Comparison of ENCODE assay signal across 1 cellular context in the genomic region with DNA sequence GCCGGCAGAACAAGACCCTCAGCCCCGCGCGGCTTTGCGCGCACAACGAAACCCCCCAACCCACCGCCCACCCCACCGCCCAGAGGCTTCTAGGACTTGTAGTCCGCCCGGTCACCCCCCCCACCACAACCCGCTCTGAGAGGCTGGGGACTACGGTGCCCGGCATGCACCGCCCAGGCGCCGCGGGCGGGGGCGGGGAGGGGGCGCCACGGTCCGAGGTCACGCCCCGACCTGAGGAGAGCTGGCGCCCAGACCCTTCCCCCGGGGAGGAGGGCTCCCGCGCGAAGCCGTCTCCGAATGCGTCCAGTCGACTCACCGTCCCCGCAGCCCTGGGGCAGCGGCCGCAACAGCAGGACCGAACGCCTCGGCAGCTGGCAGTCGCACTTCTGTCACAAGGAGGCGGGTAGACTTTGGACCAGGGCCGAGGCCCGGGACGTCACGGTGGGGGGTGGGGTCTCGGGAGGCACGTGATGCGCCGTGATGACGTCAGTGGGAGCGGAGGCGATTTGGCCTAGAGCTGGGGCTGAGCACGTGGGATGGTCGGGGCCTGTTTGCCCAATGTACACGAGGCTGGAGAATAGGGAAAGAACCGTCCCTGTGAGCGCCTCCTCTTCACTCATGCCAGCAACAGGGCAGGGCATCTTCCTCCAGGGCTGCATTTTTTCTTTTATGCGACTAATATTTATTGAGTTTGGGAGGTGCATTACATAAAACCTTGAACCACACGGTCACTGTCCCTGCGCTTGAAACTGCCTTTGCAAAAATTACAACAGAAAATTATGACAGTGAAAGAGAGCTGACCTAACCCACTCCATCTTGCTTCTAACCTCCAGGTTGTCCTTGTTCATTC.
TF ChIP-seq lines count a peak whose summit lies in the region.

TSS of gene CDIP1 (minus strand) at position 388 of the 850 bp plus-strand sequence. CDS start 24,643 bp downstream, outside the sequence.

TF ChIP-seq in HepG2, 621 proteins besides CTCF, POLR2A, EP300 and RAD21 (continued from another document and continues in another):
- TF ChIP-seq, protein P1, sequence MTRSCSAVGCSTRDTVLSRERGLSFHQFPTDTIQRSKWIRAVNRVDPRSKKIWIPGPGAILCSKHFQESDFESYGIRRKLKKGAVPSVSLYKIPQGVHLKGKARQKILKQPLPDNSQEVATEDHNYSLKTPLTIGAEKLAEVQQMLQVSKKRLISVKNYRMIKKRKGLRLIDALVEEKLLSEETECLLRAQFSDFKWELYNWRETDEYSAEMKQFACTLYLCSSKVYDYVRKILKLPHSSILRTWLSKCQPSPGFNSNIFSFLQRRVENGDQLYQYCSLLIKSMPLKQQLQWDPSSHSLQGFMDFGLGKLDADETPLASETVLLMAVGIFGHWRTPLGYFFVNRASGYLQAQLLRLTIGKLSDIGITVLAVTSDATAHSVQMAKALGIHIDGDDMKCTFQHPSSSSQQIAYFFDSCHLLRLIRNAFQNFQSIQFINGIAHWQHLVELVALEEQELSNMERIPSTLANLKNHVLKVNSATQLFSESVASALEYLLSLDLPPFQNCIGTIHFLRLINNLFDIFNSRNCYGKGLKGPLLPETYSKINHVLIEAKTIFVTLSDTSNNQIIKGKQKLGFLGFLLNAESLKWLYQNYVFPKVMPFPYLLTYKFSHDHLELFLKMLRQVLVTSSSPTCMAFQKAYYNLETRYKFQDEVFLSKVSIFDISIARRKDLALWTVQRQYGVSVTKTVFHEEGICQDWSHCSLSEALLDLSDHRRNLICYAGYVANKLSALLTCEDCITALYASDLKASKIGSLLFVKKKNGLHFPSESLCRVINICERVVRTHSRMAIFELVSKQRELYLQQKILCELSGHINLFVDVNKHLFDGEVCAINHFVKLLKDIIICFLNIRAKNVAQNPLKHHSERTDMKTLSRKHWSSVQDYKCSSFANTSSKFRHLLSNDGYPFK (CRISPR knock-in tag; IDR thresholded peaks at IDR 0.05; ENCODE audit: borderline replicate concordance), result peak; percentile 94
- TF ChIP-seq REL (CRISPR knock-in tag; conservative IDR thresholded peaks at IDR 0.05) (peak; percentile 98), ZFY (CRISPR knock-in tag; IDR thresholded peaks at IDR 0.05) (peak; percentile 100), TGIF2 (CRISPR knock-in tag; IDR thresholded peaks at IDR 0.05) (peak; percentile 99), ZNF550 (CRISPR knock-in tag; IDR thresholded peaks at IDR 0.05; ENCODE audit: borderline replicate concordance) (peak; percentile 91; the same call in 1 of the 2 replicates), GATA4 (IDR thresholded peaks at IDR 0.05; ENCODE audit: borderline replicate concordance, low read depth) (peak; percentile 77; the same call in 1 of the 2 replicates), ZNF430 (CRISPR knock-in tag; IDR thresholded peaks at IDR 0.05) (no peak; the same call in none of the 2 replicates), EHMT2 (IDR thresholded peaks at IDR 0.05; ENCODE audit: borderline replicate concordance, low read depth, low read length) (no peak), SMARCE1 (IDR thresholded peaks at IDR 0.05; ENCODE audit: borderline replicate concordance) (no peak), HMGXB4 (CRISPR knock-in tag; IDR thresholded peaks at IDR 0.05; ENCODE audit: borderline replicate concordance in 1 of 2, low read depth in 1 of 2) (peak; percentile 91 to 92), ZNF609 (CRISPR knock-in tag; IDR thresholded peaks at IDR 0.05; ENCODE audit: borderline replicate concordance) (peak; percentile 81), HNRNPUL1 (IDR thresholded peaks at IDR 0.05; ENCODE audit: low read depth, low read length) (peak; percentile 43; the same call in 1 of the 2 replicates), ZNF775 (CRISPR knock-in tag; IDR thresholded peaks at IDR 0.05; ENCODE audit: borderline replicate concordance) (peak; percentile 85; the same call in 1 of the 2 replicates), ZFP82 (CRISPR knock-in tag; IDR thresholded peaks at IDR 0.05; ENCODE audit: borderline replicate concordance) (peak; percentile 91; the same call in 1 of the 2 replicates), RERE (CRISPR knock-in tag; IDR thresholded peaks at IDR 0.05; ENCODE audit: low read depth) (peak; percentile 90; the same call in 1 of the 2 replicates), ZNF138 (CRISPR knock-in tag; IDR thresholded peaks at IDR 0.05; ENCODE audit: low read depth) (peak; percentile 98; the same call in 1 of the 2 replicates), ZNF790 (CRISPR knock-in tag; IDR thresholded peaks at IDR 0.05; ENCODE audit: borderline replicate concordance) (peak; percentile 99), PBX2 (CRISPR knock-in tag; IDR thresholded peaks at IDR 0.05) (no peak), SMAD1 (CRISPR knock-in tag; IDR thresholded peaks at IDR 0.05; ENCODE audit: borderline replicate concordance, low read depth) (0 out of 2 replicates have a peak, but pooled peaks have one; percentile 80), NONO (IDR thresholded peaks at IDR 0.05) (no peak), NONO (CRISPR knock-in tag; conservative IDR thresholded peaks at IDR 0.05) (peak; percentile 96), TERF1 (CRISPR knock-in tag; IDR thresholded peaks at IDR 0.05) (peak; percentile 95), ZZZ3 (CRISPR knock-in tag; IDR thresholded peaks at IDR 0.05; ENCODE audit: borderline replicate concordance) (peak; percentile 98), ZNF253 (CRISPR knock-in tag; IDR thresholded peaks at IDR 0.05; ENCODE audit: borderline replicate concordance) (peak; percentile 99), ZNF776 (CRISPR knock-in tag; IDR thresholded peaks at IDR 0.05) (peak; percentile 99), KDM3A (CRISPR knock-in tag; IDR thresholded peaks at IDR 0.05; ENCODE audit: low read depth) (peak; percentile 93), TAF15 (IDR thresholded peaks at IDR 0.05; ENCODE audit: low read depth, low read length, poor library complexity, severe bottlenecking) (no peak), ZFP62 (CRISPR knock-in tag; IDR thresholded peaks at IDR 0.05) (no peak)
- TF ChIP-seq, protein P2, sequence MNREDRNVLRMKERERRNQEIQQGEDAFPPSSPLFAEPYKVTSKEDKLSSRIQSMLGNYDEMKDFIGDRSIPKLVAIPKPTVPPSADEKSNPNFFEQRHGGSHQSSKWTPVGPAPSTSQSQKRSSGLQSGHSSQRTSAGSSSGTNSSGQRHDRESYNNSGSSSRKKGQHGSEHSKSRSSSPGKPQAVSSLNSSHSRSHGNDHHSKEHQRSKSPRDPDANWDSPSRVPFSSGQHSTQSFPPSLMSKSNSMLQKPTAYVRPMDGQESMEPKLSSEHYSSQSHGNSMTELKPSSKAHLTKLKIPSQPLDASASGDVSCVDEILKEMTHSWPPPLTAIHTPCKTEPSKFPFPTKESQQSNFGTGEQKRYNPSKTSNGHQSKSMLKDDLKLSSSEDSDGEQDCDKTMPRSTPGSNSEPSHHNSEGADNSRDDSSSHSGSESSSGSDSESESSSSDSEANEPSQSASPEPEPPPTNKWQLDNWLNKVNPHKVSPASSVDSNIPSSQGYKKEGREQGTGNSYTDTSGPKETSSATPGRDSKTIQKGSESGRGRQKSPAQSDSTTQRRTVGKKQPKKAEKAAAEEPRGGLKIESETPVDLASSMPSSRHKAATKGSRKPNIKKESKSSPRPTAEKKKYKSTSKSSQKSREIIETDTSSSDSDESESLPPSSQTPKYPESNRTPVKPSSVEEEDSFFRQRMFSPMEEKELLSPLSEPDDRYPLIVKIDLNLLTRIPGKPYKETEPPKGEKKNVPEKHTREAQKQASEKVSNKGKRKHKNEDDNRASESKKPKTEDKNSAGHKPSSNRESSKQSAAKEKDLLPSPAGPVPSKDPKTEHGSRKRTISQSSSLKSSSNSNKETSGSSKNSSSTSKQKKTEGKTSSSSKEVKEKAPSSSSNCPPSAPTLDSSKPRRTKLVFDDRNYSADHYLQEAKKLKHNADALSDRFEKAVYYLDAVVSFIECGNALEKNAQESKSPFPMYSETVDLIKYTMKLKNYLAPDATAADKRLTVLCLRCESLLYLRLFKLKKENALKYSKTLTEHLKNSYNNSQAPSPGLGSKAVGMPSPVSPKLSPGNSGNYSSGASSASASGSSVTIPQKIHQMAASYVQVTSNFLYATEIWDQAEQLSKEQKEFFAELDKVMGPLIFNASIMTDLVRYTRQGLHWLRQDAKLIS (CRISPR knock-in tag; IDR thresholded peaks at IDR 0.05), result 0 out of 2 replicates have a peak, but pooled peaks have one; percentile 62
